Comparison of ENCODE assay signal across 18 cellular contexts in the genomic region with DNA sequence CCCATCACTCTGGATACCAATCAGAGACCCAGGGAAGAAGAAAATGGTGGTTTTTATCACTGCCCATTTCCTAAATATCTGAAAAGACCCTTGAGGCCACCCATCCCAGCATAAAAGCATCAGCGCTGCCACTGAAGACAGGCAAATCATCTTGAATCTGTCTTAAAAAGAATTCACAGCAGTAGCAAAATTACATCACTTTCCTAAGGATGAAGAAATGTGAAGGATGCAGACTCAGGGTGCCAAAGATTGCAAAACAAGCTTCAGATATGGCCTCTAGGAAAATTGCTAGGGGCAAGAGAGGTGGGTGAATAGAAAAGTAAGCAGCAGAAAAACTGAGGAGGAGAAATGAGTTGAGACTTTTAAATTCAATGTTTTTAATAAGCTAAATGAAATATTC.
DNase-seq lines count a peak whose midpoint lies in the region; ATAC-seq lines count a peak whose summit lies in the region.
"Had no signal": no experiment of that assay in that cellular context is flagged by ENCODE, and none has a peak within 500 bp of the region (broad histone marks: within the 10 kb centered on the region; RNA-seq: fewer than 3 reads in every experiment).

No MANE protein-coding gene starts in this region.

- peak; percentile 50 for DNase-seq in GF-D8 (lab: John Stamatoyannopoulos, UW)
- DNase-seq in NOMO-1 (lab: John Stamatoyannopoulos, UW; ENCODE audit: unreplicated experiment in 2 of 2): peak; percentile 37 to 57
- DNase-seq in fibroblast of gingiva (ENCODE audit: low read depth): peak; percentile 63
- no peak for DNase-seq in sciatic nerve (ENCODE audit: low spot score)
- DNase-seq in posterior vena cava (ENCODE audit: low spot score): no peak
- DNase-seq: adrenal gland; central memory CD4-positive, alpha-beta T cell; effector memory CD4-positive, alpha-beta T cell; foreskin keratinocyte; HCEC 1CT; left lung; NCI-H146; NCI-H2227 treated with DMSO at 0.1 percent for 48 hours; NK-92 treated with Interleukin-12 subunit alpha and Interleukin-12 subunit beta, amount 100 ng/mL, for 24 hours; testis had no signal

- peak; percentile 76 for ATAC-seq in sciatic nerve
- no peak for ATAC-seq in GM21576 (IDR thresholded peaks at IDR 0.05; ENCODE audit: unreplicated experiment)
- no peak for ATAC-seq in HG03108 (IDR thresholded peaks at IDR 0.05; ENCODE audit: unreplicated experiment)
- ATAC-seq: activated T-helper 17 cell treated with anti-CD3 and anti-CD28 coated beads, Interleukin-2, amount 50 U/mL, for 72 hours; foreskin keratinocyte; left lung had no signal

- intact Hi-C loops in sciatic nerve (cut with DNase I): no loop called here
- intact Hi-C loops in posterior vena cava (cut with DNase I): no loop called here

Comparison
In these comparisons a context has a peak if more than half of its experiments do, and no peak if none do; other contexts are left out.
1. DNase-seq: peak in GF-D8 (single experiment), NOMO-1 (2 of 2) and fibroblast of gingiva (single experiment); none in sciatic nerve (single experiment) and posterior vena cava (single experiment).